Comparison of ENCODE assay signal across 8 cellular contexts in genomic region chr5:177086918-177087706, GRCh38. TPM values are rescaled to one million over a fixed set of nuclear protein-coding genes. Genes with fewer than 3 reads are reported as not detected.
DNase-seq lines count a peak whose midpoint lies in the region; ATAC-seq and TF ChIP-seq lines count a peak whose summit lies in the region.

No MANE protein-coding gene starts in this region.

- TF ChIP-seq CTCF in GM12864 (IDR thresholded peaks at IDR 0.05; ENCODE audit: low read depth, low read length, missing control alignments) = peak; percentile 68
- peak; percentile 77 for TF ChIP-seq CTCF in neural crest cell (conservative IDR thresholded peaks at IDR 0.05)
- peak in 1 of 2 donors; percentile 72 for TF ChIP-seq CTCF in suprapubic skin (IDR thresholded peaks at IDR 0.05)

- peaks cover 20% of the 10 kb centered on the region for H3K4me1 ChIP-seq in suprapubic skin

- H3K27me3 ChIP-seq in H7 (ENCODE audit: control insufficient read depth, insufficient read depth, low read length) (no peaks in the 10 kb centered on the region; the same call in 1 of the 2 replicates), suprapubic skin (peaks cover 10% of the 10 kb centered on the region)

- CTCF ChIA-PET in activated CD4-positive, alpha-beta memory T cell treated with anti-CD3 and anti-CD28 coated beads, Interleukin-2, amount 10 ng/mL, durations not matched to agents 7 days and 5 days (lab: Charles Lee) = interaction anchor here (0.6 to 6.5 kb wide), 5 partner anchors 9 to 211 kb away, joined by 3 to 53 read pairs (median 9); no protein-coding TSS in a partner anchor

- peak overlapping the region; percentile 54 for H3K4me3 ChIP-seq in GM12864 (ENCODE audit: low read depth, low read length)
- H3K4me3 ChIP-seq in H7 (ENCODE audit: insufficient read depth, low read depth, low read length) = peak overlapping the region; percentile 86
- peak overlapping the region; percentile 51 for H3K4me3 ChIP-seq in suprapubic skin

- POLR2A ChIA-PET in activated CD4-positive, alpha-beta memory T cell treated with anti-CD3 and anti-CD28 coated beads, Interleukin-2, amount 10 ng/mL, durations not matched to agents 7 days and 5 days (lab: Charles Lee) = interaction anchor here (1.2 kb wide), 1 partner anchor 15 kb away, joined by 3 read pairs; no protein-coding TSS in a partner anchor

- H3K4me3 Mint-ChIP-seq in activated CD4-positive, alpha-beta memory T cell treated with anti-CD3 and anti-CD28 coated beads, Interleukin-2, amount 10 ng/mL, durations not matched to agents 7 days and 5 days = no peak overlapping the region
- H3K4me3 Mint-ChIP-seq in neural crest cell = peak overlapping the region; percentile 19

- H3K4me1 Mint-ChIP-seq in activated CD4-positive, alpha-beta memory T cell treated with anti-CD3 and anti-CD28 coated beads, Interleukin-2, amount 10 ng/mL, durations not matched to agents 7 days and 5 days = peaks cover 12% of the 10 kb centered on the region
- H3K4me1 Mint-ChIP-seq in neural crest cell = peaks cover 24% of the 10 kb centered on the region

- no peaks in the 10 kb centered on the region for H3K9me3 Mint-ChIP-seq in activated CD4-positive, alpha-beta memory T cell treated with anti-CD3 and anti-CD28 coated beads, Interleukin-2, amount 10 ng/mL, durations not matched to agents 7 days and 5 days
- no peaks in the 10 kb centered on the region for H3K9me3 Mint-ChIP-seq in neural crest cell

- TF ChIP-seq POLR2A in suprapubic skin (IDR thresholded peaks at IDR 0.05) = no peak

- no peak overlapping the region for H3K27ac ChIP-seq in suprapubic skin

- no peak for ATAC-seq in HG02840 (IDR thresholded peaks at IDR 0.05; ENCODE audit: low FRiP score, unreplicated experiment)

- WGBS in suprapubic skin = 11% methylated on average over 16 of the region's 60 CpGs

- DNase-seq in GM12864 (ENCODE audit: low read depth) = no peak
- peak; percentile 98 for DNase-seq in H7
- peak; percentile 55 for DNase-seq in NCI-H2029 (lab: John Stamatoyannopoulos, UW)
- DNase-seq in activated CD4-positive, alpha-beta memory T cell treated with anti-CD3 and anti-CD28 coated beads, Interleukin-2, amount 10 ng/mL, durations not matched to agents 7 days and 5 days = peak; percentile 59
- peak; percentile 46 for DNase-seq in epidermal melanocyte (ENCODE audit: insufficient read length, low spot score)
- peak; percentile 52 for DNase-seq in neural crest cell (ENCODE audit: low read depth, low spot score)
- DNase-seq in suprapubic skin (ENCODE audit: low spot score in 2 of 2) = no peak

- no peaks in the 10 kb centered on the region for H3K36me3 Mint-ChIP-seq in activated CD4-positive, alpha-beta memory T cell treated with anti-CD3 and anti-CD28 coated beads, Interleukin-2, amount 10 ng/mL, durations not matched to agents 7 days and 5 days (ENCODE audit: low read depth)
- no peaks in the 10 kb centered on the region for H3K36me3 Mint-ChIP-seq in neural crest cell (ENCODE audit: low read depth)

- H3K9me3 ChIP-seq in suprapubic skin = no peaks in the 10 kb centered on the region

- H3K36me3 ChIP-seq in H7 (replicated peaks; ENCODE audit: control insufficient read depth, insufficient read depth, low read length) = peaks cover 15% of the 10 kb centered on the region
- H3K36me3 ChIP-seq in suprapubic skin = no peaks in the 10 kb centered on the region

- peaks cover 51% of the 10 kb centered on the region for H3K27me3 Mint-ChIP-seq in activated CD4-positive, alpha-beta memory T cell treated with anti-CD3 and anti-CD28 coated beads, Interleukin-2, amount 10 ng/mL, durations not matched to agents 7 days and 5 days
- H3K27me3 Mint-ChIP-seq in neural crest cell (ENCODE audit: low read depth) = peaks cover 14% of the 10 kb centered on the region

- H3K27ac Mint-ChIP-seq in activated CD4-positive, alpha-beta memory T cell treated with anti-CD3 and anti-CD28 coated beads, Interleukin-2, amount 10 ng/mL, durations not matched to agents 7 days and 5 days = no peak overlapping the region
- H3K27ac Mint-ChIP-seq in neural crest cell (ENCODE audit: unreplicated experiment) = no peak overlapping the region

- TF ChIP-seq EP300 in suprapubic skin (IDR thresholded peaks at IDR 0.05) = no peak

RNA-seq across cellular contexts. Expression of gene FGFR4, which starts 0.4 kb away (rescaled TPM):
- 105 and 110 TPM in 2 replicates for total RNA-seq in H7 (2014; rRNA removed; shearing (Covaris generic))
- under 1 TPM; 0.33 to 0.53 TPM for total RNA-seq in activated CD4-positive, alpha-beta memory T cell treated with anti-CD3 and anti-CD28 coated beads, Interleukin-2, amount 10 ng/mL, durations not matched to agents 7 days and 5 days
- total RNA-seq in neural crest cell = 5.4 and 7.1 TPM in 2 replicates
- total RNA-seq in suprapubic skin = 10 to 100 TPM in 1 of 4 donors, 1 to 10 TPM in 3; 1.8 to 12.2 (median 5.4) TPM

RNA-seq across cellular contexts. Expression of gene NSD1, which starts 46.5 kb away (rescaled TPM):
- 43.4 and 51.2 TPM in 2 replicates for total RNA-seq in H7 (2014; rRNA removed; shearing (Covaris generic))
- 10 to 100 TPM; 79.9 to 90.5 TPM for total RNA-seq in activated CD4-positive, alpha-beta memory T cell treated with anti-CD3 and anti-CD28 coated beads, Interleukin-2, amount 10 ng/mL, durations not matched to agents 7 days and 5 days
- total RNA-seq in neural crest cell = 122 TPM in 2 replicates
- 10 to 100 TPM; 36.0 to 67.9 (median 51.3) TPM for total RNA-seq in suprapubic skin

Comparison
In these comparisons a context has a peak if more than half of its experiments do, and no peak if none do; other contexts are left out.
1. DNase-seq: peak in H7 (single experiment), NCI-H2029 (single experiment), activated CD4-positive, alpha-beta memory T cell treated with anti-CD3 and anti-CD28 coated beads, Interleukin-2, amount 10 ng/mL, durations not matched to agents 7 days and 5 days (single experiment), epidermal melanocyte (single experiment) and neural crest cell (single experiment); none in GM12864 (single experiment) and suprapubic skin (0 of 2).
2. Peak in every context shown above with its lines, with median percentiles within 50 percentile points of each other: H3K4me3 ChIP-seq.